16 cellular contexts compared by ENCODE assay signal in the genomic region with DNA sequence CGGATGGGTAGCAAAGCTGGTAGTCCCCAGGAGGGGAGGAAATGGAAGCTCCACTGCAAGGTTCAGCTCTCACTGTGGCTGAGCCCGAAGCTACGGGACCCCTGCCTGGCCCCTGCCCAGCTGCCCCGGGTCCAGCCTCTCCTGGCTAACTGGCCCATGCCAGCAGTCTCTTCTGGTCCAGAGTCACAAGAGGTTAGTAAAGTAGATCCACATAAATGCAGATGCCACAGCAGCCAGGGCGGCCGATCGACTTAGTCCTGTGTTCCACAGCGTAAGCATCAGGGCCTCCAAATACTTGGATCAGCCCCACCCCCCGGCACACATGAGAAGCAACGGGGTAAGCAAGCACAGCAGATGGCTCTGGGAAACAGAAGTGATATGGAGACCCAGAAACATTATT.
"Had no signal": no experiment of that assay in that cellular context is flagged by ENCODE, and none has a peak within 500 bp of the region (broad histone marks: within the 10 kb centered on the region; RNA-seq: fewer than 3 reads in every experiment).

No MANE protein-coding gene starts in this region.

- H3K36me3 Mint-ChIP-seq: activated naive CD8-positive, alpha-beta T cell; immature natural killer cell had no signal

- H3K27ac Mint-ChIP-seq: activated naive CD8-positive, alpha-beta T cell; immature natural killer cell; nephron; stimulated activated naive CD8-positive, alpha-beta T cell treated with anti-CD3 and anti-CD28 coated beads, Interleukin-15, Interleukin-2, amounts not matched to agents 100 ng/mL and 50 ng/mL, for 24 hours; T-helper 1 cell treated with Interleukin-12 subunit alpha and Interleukin-12 subunit beta and Interleukin-4 antibody, amounts not matched to agents 30 μg/mL and 1 μg/mL, for 36 hours had no signal

- H3K4me3 ChIP-seq: dorsolateral prefrontal cortex, esophagus squamous epithelium had no signal

- H3K4me1 Mint-ChIP-seq: immature natural killer cell had no signal

- DNase-seq: activated CD4-positive, alpha-beta T cell treated with anti-CD3 and anti-CD28 coated beads, Interleukin-2, amount 50 U/mL, for 48 hours; activated gamma-delta T cell; amygdala; esophagus squamous epithelium; foreskin fibroblast; glutamatergic neuron; immature natural killer cell; mesenchymal stem cell; occipital lobe; SHP77; stimulated activated CD4-positive, alpha-beta T cell treated with anti-CD3 and anti-CD28 coated beads, Interleukin-4, amount 100 ng/mL, for 24 hours had no signal

- H3K9me3 ChIP-seq: esophagus squamous epithelium had no signal

- H3K4me3 Mint-ChIP-seq: activated naive CD8-positive, alpha-beta T cell; immature natural killer cell; nephron; stimulated activated naive CD8-positive, alpha-beta T cell treated with anti-CD3 and anti-CD28 coated beads, Interleukin-15, Interleukin-2, amounts not matched to agents 100 ng/mL and 50 ng/mL, for 24 hours; T-helper 1 cell treated with Interleukin-12 subunit alpha and Interleukin-12 subunit beta and Interleukin-4 antibody, amounts not matched to agents 30 μg/mL and 1 μg/mL, for 36 hours had no signal

- H3K27ac ChIP-seq: dorsolateral prefrontal cortex, esophagus squamous epithelium had no signal

- H3K4me1 ChIP-seq: esophagus squamous epithelium had no signal

- H3K36me3 ChIP-seq: esophagus squamous epithelium had no signal
